ENCODE assay signal across 8 cellular contexts in the genomic region with DNA sequence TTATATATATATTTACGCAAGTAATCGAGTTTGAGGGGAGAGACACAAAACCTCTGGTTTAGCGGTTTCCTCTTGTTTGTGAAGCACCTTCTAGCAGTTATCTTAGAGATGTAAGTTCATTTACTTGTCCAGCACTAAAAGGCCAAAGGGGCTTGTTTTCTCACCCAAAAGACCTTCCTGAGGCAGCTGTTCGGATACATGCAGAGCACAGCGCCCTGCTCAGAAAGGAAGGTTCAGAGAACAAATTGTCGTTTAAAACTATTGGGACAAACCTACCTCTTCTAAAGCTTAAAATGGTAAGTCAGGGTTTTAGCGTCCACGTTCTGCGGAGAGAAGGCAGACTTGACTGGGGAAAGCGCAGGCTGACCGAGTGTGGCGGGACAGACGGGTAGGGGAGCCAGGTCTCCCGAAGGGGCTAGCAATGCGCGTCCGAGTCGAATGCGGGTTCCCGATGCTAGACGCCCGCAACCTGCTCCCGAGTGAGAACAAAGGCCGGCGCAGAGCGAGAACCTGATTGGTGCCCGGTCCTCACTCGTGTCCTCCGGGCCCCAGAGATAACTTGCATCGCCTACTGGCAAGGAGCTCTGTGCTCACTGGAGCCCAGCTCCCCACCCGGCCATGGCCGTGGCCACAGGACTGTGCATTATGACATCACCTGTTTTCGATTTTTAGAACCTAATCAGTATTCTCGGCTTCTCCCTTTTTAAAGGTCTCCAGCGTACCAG. TPM values are rescaled to one million over a fixed set of nuclear protein-coding genes. Genes with fewer than 3 reads are reported as not detected.
A peak's percentile ranks its signal among the peaks of the same experiment; 100 is the strongest.
DNase-seq lines count a peak whose midpoint lies in the region; ATAC-seq and TF ChIP-seq lines count a peak whose summit lies in the region.

No MANE protein-coding gene starts in this region.

- no TSS peak for BruUV-seq in PC-9 (replicated peaks; lab: Mats Ljungman, UMichigan)

- ATAC-seq in GM18520 (IDR thresholded peaks at IDR 0.05; ENCODE audit: unreplicated experiment) (peak; percentile 17), HG03135 (IDR thresholded peaks at IDR 0.05; ENCODE audit: unreplicated experiment) (peak; percentile 32)

- no peak overlapping the region for H4K91ac ChIP-seq in neuronal stem cell (ENCODE audit: low read depth, low read length, poor library complexity)

- H3K27me3 ChIP-seq in PC-9 (ENCODE audit: insufficient read depth, low read depth) (peaks cover 26% of the 10 kb centered on the region; the same call in 1 of the 2 replicates), neuronal stem cell (ENCODE audit: control insufficient read depth in 3 of 3, insufficient read depth in 3 of 3, low read depth in 1 of 3, low read length in 3 of 3) (no peaks in the 10 kb centered on the region), thymus (ENCODE audit: control insufficient read depth, insufficient read depth) (no peaks in the 10 kb centered on the region)

- H3F3A ChIP-seq in PC-9 (ENCODE audit: insufficient read depth, low read depth): no peaks in the 10 kb centered on the region; the same call in none of the 2 replicates

- H3K9me3 ChIP-seq in PC-9 (ENCODE audit: insufficient read depth, low read depth) (no peaks in the 10 kb centered on the region), neuronal stem cell (replicated peaks in 1 of 2; ENCODE audit: control insufficient read depth in 2 of 2, insufficient read depth in 1 of 2, low read depth in 1 of 2, low read length in 2 of 2) (no peaks in the 10 kb centered on the region), thymus (ENCODE audit: control insufficient read depth) (no peaks in the 10 kb centered on the region)

- peak overlapping the region; percentile 65 for H2AFZ ChIP-seq in PC-9
- peak overlapping the region; percentile 42 for H2AFZ ChIP-seq in neuronal stem cell (ENCODE audit: low read length)

- H2BK12ac ChIP-seq in neuronal stem cell (ENCODE audit: low read length): peak overlapping the region; percentile 36

- POLR2A ChIA-PET in PC-9 (lab: Charles Lee; ENCODE audit: unreplicated experiment): interaction anchor here (0.6 kb wide), 1 partner anchor 1354 kb away, joined by 3 read pairs; no protein-coding TSS in a partner anchor

- no peaks in the 10 kb centered on the region for H4K20me1 ChIP-seq in PC-9 (ENCODE audit: insufficient read depth)

- no CpG with 5 or more reads among the region's 35 CpGs for WGBS in neuronal stem cell (ENCODE audit: extremely low coverage in 2 of 2, insufficient read length in 2 of 2, insufficient replicate concordance in 1 of 2), 2 donors
- WGBS in thymus: 4% methylated on average over 35 of the region's 35 CpGs

- CTCF ChIA-PET in PC-9 (lab: Charles Lee): interaction anchor here (0.6 kb wide), 1 partner anchor 165 kb away, joined by 3 read pairs; no protein-coding TSS in a partner anchor

- no peak overlapping the region for H3K9ac ChIP-seq in neuronal stem cell (ENCODE audit: low read depth, low read length, poor library complexity)

- peak overlapping the region; percentile 47 for H3K4me3 ChIP-seq in PC-9
- peak overlapping the region; percentile 48 to 75 for H3K4me3 ChIP-seq in neuronal stem cell (ENCODE audit: low read length in 2 of 2)
- H3K4me3 ChIP-seq in thymus (ENCODE audit: low read length): peak overlapping the region; percentile 85

- no peaks in the 10 kb centered on the region for H3K9me2 ChIP-seq in PC-9 (ENCODE audit: insufficient read depth)

- no peak overlapping the region for H3K27ac ChIP-seq in PC-9
- peak overlapping the region; percentile 80 for H3K27ac ChIP-seq in neuronal stem cell (replicated peaks; ENCODE audit: low read length)
- peak overlapping the region; percentile 98 for H3K27ac ChIP-seq in thymus (ENCODE audit: low read depth)

- H3K36me3 ChIP-seq in PC-9 (ENCODE audit: low read depth) (no peaks in the 10 kb centered on the region), neuronal stem cell (replicated peaks in 1 of 2; ENCODE audit: control insufficient read depth in 2 of 2, insufficient read depth in 2 of 2, low read length in 2 of 2) (no peaks in the 10 kb centered on the region), thymus (ENCODE audit: control insufficient read depth, insufficient read depth) (no peaks in the 10 kb centered on the region)

- peaks cover 1% of the 10 kb centered on the region for H3K79me1 ChIP-seq in neuronal stem cell (ENCODE audit: low read depth, low read length)

- intact Hi-C loops in PC-9 (cut with micrococcal nuclease; ENCODE audit: unreplicated experiment): loop anchor here (2.0 kb wide), 1 partner anchor 81 kb away; no protein-coding TSS in a partner anchor

- no peak overlapping the region for H2BK120ac ChIP-seq in neuronal stem cell (ENCODE audit: low read depth, low read length)

- peak overlapping the region; percentile 68 for H3K18ac ChIP-seq in neuronal stem cell (ENCODE audit: low read length)

- H3K23ac ChIP-seq in neuronal stem cell (ENCODE audit: low read depth, low read length, poor library complexity): no peak overlapping the region

- no peak overlapping the region for H2BK15ac ChIP-seq in neuronal stem cell (ENCODE audit: low read length)

- no peaks in the 10 kb centered on the region; the same call in 1 of the 2 replicates for H3K4me1 ChIP-seq in PC-9 (replicated peaks; ENCODE audit: insufficient read depth)
- H3K4me1 ChIP-seq in neuronal stem cell (ENCODE audit: control insufficient read depth in 2 of 2, insufficient read depth in 1 of 2, low read depth in 1 of 2, low read length in 2 of 2): peaks cover 0 to 3% of the 10 kb centered on the region in 2 donors
- H3K4me1 ChIP-seq in thymus (ENCODE audit: control insufficient read depth, insufficient read depth, low read length): peaks cover 4% of the 10 kb centered on the region

- no peaks in the 10 kb centered on the region for H3K79me2 ChIP-seq in PC-9 (ENCODE audit: low read depth)

- H4K8ac ChIP-seq in neuronal stem cell (ENCODE audit: low read depth, low read length): no peak overlapping the region

- H3K4me2 ChIP-seq in PC-9: peak overlapping the region; percentile 79
- H3K4me2 ChIP-seq in neuronal stem cell (ENCODE audit: insufficient read depth, low read length, poor library complexity, severe bottlenecking): peak overlapping the region; percentile 54

- peak overlapping the region; percentile 70 for H2AK5ac ChIP-seq in neuronal stem cell (ENCODE audit: low read depth, low read length)

- H3K14ac ChIP-seq in neuronal stem cell (ENCODE audit: low read length): no peak overlapping the region

- no peak overlapping the region for H3K4ac ChIP-seq in neuronal stem cell (ENCODE audit: low read length)

- no peak overlapping the region for H2BK5ac ChIP-seq in neuronal stem cell (ENCODE audit: low read length)

- DNase-seq in PC-9 (peak in 1 of 2 experiments; percentile 1), globus pallidus (ENCODE audit: low spot score) (peak; percentile 72), neuronal stem cell (ENCODE audit: low spot score) (no peak)
- DNase-seq in activated naive CD4-positive, alpha-beta T cell (lab: John Stamatoyannopoulos, UW): peak; percentile 24 to 60 (median 50)
- no peak for DNase-seq in NK-92 treated with Interleukin-12 subunit alpha and Interleukin-12 subunit beta, amount 100 ng/mL, for 24 hours (lab: John Stamatoyannopoulos, UW)

- no peak for TF ChIP-seq CTCF in PC-9 (conservative IDR thresholded peaks at IDR 0.05)

RNA-seq across cellular contexts. Expression of a gene that starts 1.0 kb away (rescaled TPM):
- total RNA-seq in PC-9 (2021): 0.45 and 0.85 TPM in 2 replicates
- 56.5 TPM for polyA plus RNA-seq in neuronal stem cell (2013, experiment 1 of 2)
- polyA plus RNA-seq in neuronal stem cell (2013, experiment 2 of 2): 58.6 TPM
- polyA plus RNA-seq in thymus: 18.8 TPM

Comparison
In these comparisons a context has a peak if more than half of its experiments do, and no peak if none do; other contexts are left out.
1. DNase-seq: peak in activated naive CD4-positive, alpha-beta T cell (4 of 4) and globus pallidus (single experiment); none in neuronal stem cell (single experiment) and NK-92 treated with Interleukin-12 subunit alpha and Interleukin-12 subunit beta, amount 100 ng/mL, for 24 hours (single experiment).
2. Peak in every context shown above with its lines, with median percentiles within 50 percentile points of each other: H3K4me3 ChIP-seq.